Comparison of ENCODE assay signal across 20 cellular contexts in genomic region chr11:89177691-89178231, GRCh38. TPM values are rescaled to one million over a fixed set of nuclear protein-coding genes. Genes with fewer than 3 reads are reported as not detected.
DNase-seq lines count a peak whose midpoint lies in the region.
"Had no signal": no experiment of that assay in that cellular context is flagged by ENCODE, and none has a peak within 500 bp of the region (broad histone marks: within the 10 kb centered on the region; RNA-seq: fewer than 3 reads in every experiment).

TYR (plus strand) TSS chr11:89177875; CDS start chr11:89177954, 79 bp downstream.

- DNase-seq in COLO829 (ENCODE audit: low spot score), result peak; percentile 45
- peak; percentile 61 for DNase-seq in OCI-M1 (lab: John Stamatoyannopoulos, UW)
- peak; percentile 56 for DNase-seq in islet precursor cell
- DNase-seq in mesenteric fat pad (ENCODE audit: low spot score), result peak; percentile 82
- no peak for DNase-seq in dermis blood vessel endothelial cell
- no peak for DNase-seq in NCI-H510A (lab: John Stamatoyannopoulos, UW)
- DNase-seq in activated T-cell treated with anti-CD3 and anti-CD28 coated beads, Interleukin-2, amount 50 U/mL, for 24 hours, result no peak
- DNase-seq: CD8-positive, alpha-beta T cell; COR-L47; DMS 273 treated with DMSO at 0.1 percent for 48 hours; DMS53; DND-41; EL; GM23248; HCEC 1CT had no signal

- H3K4me1 Mint-ChIP-seq in activated T-cell treated with anti-CD3 and anti-CD28 coated beads, Interleukin-2, amount 50 U/mL, for 24 hours (ENCODE audit: low read depth), result peaks cover 2% of the 10 kb centered on the region
- H3K4me1 Mint-ChIP-seq: B cell had no signal

- H3K4me3 Mint-ChIP-seq in activated T-cell treated with anti-CD3 and anti-CD28 coated beads, Interleukin-2, amount 50 U/mL, for 24 hours, result no peak within 1 kb of the TSS
- H3K4me3 Mint-ChIP-seq: B cell; CD8-positive, alpha-beta T cell had no signal

- H3K9me3 Mint-ChIP-seq in activated T-cell treated with anti-CD3 and anti-CD28 coated beads, Interleukin-2, amount 50 U/mL, for 24 hours, result no peaks in the 10 kb centered on the region
- H3K9me3 Mint-ChIP-seq: CD8-positive, alpha-beta T cell had no signal

- no peaks in the 10 kb centered on the region for H3K36me3 Mint-ChIP-seq in activated T-cell treated with anti-CD3 and anti-CD28 coated beads, Interleukin-2, amount 50 U/mL, for 24 hours (ENCODE audit: low read depth)
- H3K36me3 Mint-ChIP-seq: CD8-positive, alpha-beta T cell had no signal

- H3K27me3 Mint-ChIP-seq in activated T-cell treated with anti-CD3 and anti-CD28 coated beads, Interleukin-2, amount 50 U/mL, for 24 hours, result no peaks in the 10 kb centered on the region
- H3K27me3 Mint-ChIP-seq: B cell had no signal

- no peak within 1 kb of the TSS for H3K27ac Mint-ChIP-seq in activated T-cell treated with anti-CD3 and anti-CD28 coated beads, Interleukin-2, amount 50 U/mL, for 24 hours
- H3K27ac Mint-ChIP-seq: B cell; CD8-positive, alpha-beta T cell had no signal

RNA-seq across cellular contexts. Expression of gene TYR, which starts in this region (rescaled TPM):
- not detected for total RNA-seq in mesenteric fat pad
- total RNA-seq in dermis blood vessel endothelial cell, result not detected in 2 replicates
- total RNA-seq: A172; B cell; CD8-positive, alpha-beta T cell; G401; GM12878; GM23248; HT-29 had no signal

Comparison
In these comparisons a context has a peak if more than half of its experiments do, and no peak if none do; other contexts are left out.
1. Peak in DNase-seq in mesenteric fat pad; RNA of the gene not detected or under 1 TPM.
2. DNase-seq: peak in COLO829 (single experiment), OCI-M1 (single experiment) and islet precursor cell (single experiment); none in dermis blood vessel endothelial cell (single experiment), NCI-H510A (single experiment) and activated T-cell treated with anti-CD3 and anti-CD28 coated beads, Interleukin-2, amount 50 U/mL, for 24 hours (single experiment).